11 cellular contexts compared by ENCODE assay signal in the genomic region with DNA sequence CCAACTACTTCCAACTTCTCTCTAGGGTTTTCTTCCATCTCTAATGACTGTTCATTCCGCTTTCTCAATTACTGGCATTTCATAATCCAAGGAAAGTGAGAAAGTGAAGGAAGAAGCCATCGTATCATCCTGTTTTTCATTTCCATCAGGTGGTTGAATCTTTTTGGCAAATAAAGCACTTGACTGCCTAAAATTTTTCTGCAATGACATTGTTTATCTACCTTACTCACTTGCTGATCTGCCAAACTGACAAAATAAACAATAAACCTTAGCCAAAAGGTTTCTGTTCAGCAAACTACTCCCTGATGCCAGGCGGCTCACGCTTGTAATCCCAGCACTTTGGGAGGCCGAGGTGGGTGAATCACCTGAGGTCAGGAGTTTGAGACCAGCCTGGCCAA. TPM values are rescaled to one million over a fixed set of nuclear protein-coding genes. Genes with fewer than 3 reads are reported as not detected.
DNase-seq lines count a peak whose midpoint lies in the region; ATAC-seq and TF ChIP-seq lines count a peak whose summit lies in the region.
"Had no signal": no experiment of that assay in that cellular context is flagged by ENCODE, and none has a peak within 500 bp of the region (broad histone marks: within the 10 kb centered on the region; RNA-seq: fewer than 3 reads in every experiment).

No MANE protein-coding gene starts in this region.

- H3K9me3 Mint-ChIP-seq in activated CD4-positive, alpha-beta T cell treated with anti-CD3 and anti-CD28 coated beads for 36 hours (ENCODE audit: low read depth): no peaks in the 10 kb centered on the region
- H3K9me3 Mint-ChIP-seq in effector memory CD8-positive, alpha-beta T cell: no peaks in the 10 kb centered on the region
- no peaks in the 10 kb centered on the region for H3K9me3 Mint-ChIP-seq in stimulated activated effector memory CD8-positive, alpha-beta T cell treated with anti-CD3 and anti-CD28 coated beads, Interleukin-12 subunit alpha, Interleukin-12 subunit beta, amount 100 ng/mL, for 72 hours

- CTCF ChIA-PET in activated CD4-positive, alpha-beta T cell treated with anti-CD3 and anti-CD28 coated beads for 36 hours (lab: Charles Lee): interaction anchor here (0.6 to 1.4 kb wide), 3 partner anchors 15 to 887 kb away, joined by 3 read pairs; no protein-coding TSS in a partner anchor

- H3K4me1 ChIP-seq in OCI-LY3 (ENCODE audit: low read length) (peaks cover 95% of the 10 kb centered on the region), ovary (ENCODE audit: insufficient read depth) (peaks cover 7% of the 10 kb centered on the region)

- no peaks in the 10 kb centered on the region for H3K27me3 Mint-ChIP-seq in activated CD4-positive, alpha-beta T cell treated with anti-CD3 and anti-CD28 coated beads for 36 hours
- H3K27me3 Mint-ChIP-seq in effector memory CD8-positive, alpha-beta T cell: no peaks in the 10 kb centered on the region

- POLR2A ChIA-PET in activated CD4-positive, alpha-beta T cell treated with anti-CD3 and anti-CD28 coated beads for 36 hours (lab: Charles Lee): interaction anchor here (1.3 kb wide), 1 partner anchor 15 kb away, joined by 5 read pairs; no protein-coding TSS in a partner anchor

- H3K36me3 ChIP-seq in OCI-LY3 (replicated peaks; ENCODE audit: low read depth, low read length) (peaks cover 40% of the 10 kb centered on the region), ovary (no peaks in the 10 kb centered on the region)

- H3K27me3 ChIP-seq in OCI-LY3 (ENCODE audit: low read depth, low read length): no peaks in the 10 kb centered on the region
- no peaks in the 10 kb centered on the region for H3K27me3 ChIP-seq in ovary

- H4K20me1 ChIP-seq in OCI-LY3 (ENCODE audit: insufficient read depth, low read length): peaks cover 62% of the 10 kb centered on the region

- intact Hi-C loops in activated CD4-positive, alpha-beta T cell treated with anti-CD3 and anti-CD28 coated beads for 36 hours (cut with DNase I, micrococcal nuclease): loop anchor here in 1 of 2 experiments (5.0 kb wide), 1 partner anchor 92 kb away; no protein-coding TSS in a partner anchor
- intact Hi-C loops in ovary (cut with DNase I): no loop called here

- no peak for DNase-seq in activated CD4-positive, alpha-beta T cell treated with anti-CD3 and anti-CD28 coated beads for 36 hours
- DNase-seq in activated CD4-positive, alpha-beta T cell treated with anti-CD3 and anti-CD28 coated beads, Interleukin-2, amount 50 U/mL, for 4 hours: no peak
- DNase-seq in effector memory CD8-positive, alpha-beta T cell: no peak
- no peak for DNase-seq in stimulated activated effector memory CD8-positive, alpha-beta T cell treated with anti-CD3 and anti-CD28 coated beads, Interleukin-12 subunit alpha, Interleukin-12 subunit beta, amount 100 ng/mL, for 72 hours (ENCODE audit: low spot score in 2 of 2)
- DNase-seq in NCI-H1105 treated with DMSO at 0.1 percent for 48 hours (lab: John Stamatoyannopoulos, UW): no peak
- DNase-seq in ovary: no peak
- DNase-seq: kidney, NCI-H1092, T1000 had no signal

- H3K4me3 ChIP-seq in OCI-LY3 (ENCODE audit: low read length): peak overlapping the region; percentile 74
- H3K4me3 ChIP-seq in ovary: no peak overlapping the region

- TF ChIP-seq POLR2A in ovary (IDR thresholded peaks at IDR 0.05): no peak

- H2AFZ ChIP-seq in OCI-LY3 (ENCODE audit: low read depth, low read length): no peak overlapping the region

- H3K4me3 Mint-ChIP-seq in activated CD4-positive, alpha-beta T cell treated with anti-CD3 and anti-CD28 coated beads for 36 hours: peak overlapping the region; percentile 37
- peak overlapping the region in 1 of 2 donors; percentile 12 for H3K4me3 Mint-ChIP-seq in effector memory CD8-positive, alpha-beta T cell
- H3K4me3 Mint-ChIP-seq in stimulated activated effector memory CD8-positive, alpha-beta T cell treated with anti-CD3 and anti-CD28 coated beads, Interleukin-12 subunit alpha, Interleukin-12 subunit beta, amount 100 ng/mL, for 72 hours: peak overlapping the region; percentile 61

- H3K9ac ChIP-seq in OCI-LY3 (ENCODE audit: low read length): peak overlapping the region; percentile 93

- 95 to 98% (median 98%) methylated on average over 5 of the region's 5 CpGs for WGBS in ovary, 3 donors

- no peaks in the 10 kb centered on the region for H3K9me3 ChIP-seq in OCI-LY3 (ENCODE audit: insufficient read depth, low read length)
- H3K9me3 ChIP-seq in ovary: no peaks in the 10 kb centered on the region

- H3K27ac ChIP-seq in OCI-LY3 (ENCODE audit: low read length) (peak overlapping the region; percentile 99), ovary (no peak overlapping the region)

- H3K4me2 ChIP-seq in OCI-LY3 (ENCODE audit: low read length): peak overlapping the region; percentile 87

- peak overlapping the region; percentile 92 for H3K27ac Mint-ChIP-seq in activated CD4-positive, alpha-beta T cell treated with anti-CD3 and anti-CD28 coated beads for 36 hours
- peak overlapping the region; percentile 96 to 99 for H3K27ac Mint-ChIP-seq in effector memory CD8-positive, alpha-beta T cell
- peak overlapping the region; percentile 99 for H3K27ac Mint-ChIP-seq in stimulated activated effector memory CD8-positive, alpha-beta T cell treated with anti-CD3 and anti-CD28 coated beads, Interleukin-12 subunit alpha, Interleukin-12 subunit beta, amount 100 ng/mL, for 72 hours

- TF ChIP-seq EP300 in ovary (IDR thresholded peaks at IDR 0.05): no peak

- peaks cover 98% of the 10 kb centered on the region for H3K79me2 ChIP-seq in OCI-LY3 (ENCODE audit: low read length)

- H3K36me3 Mint-ChIP-seq in activated CD4-positive, alpha-beta T cell treated with anti-CD3 and anti-CD28 coated beads for 36 hours (ENCODE audit: low read depth): peaks cover 73% of the 10 kb centered on the region
- peaks cover 60% of the 10 kb centered on the region for H3K36me3 Mint-ChIP-seq in effector memory CD8-positive, alpha-beta T cell (ENCODE audit: insufficient read depth)
- H3K36me3 Mint-ChIP-seq in stimulated activated effector memory CD8-positive, alpha-beta T cell treated with anti-CD3 and anti-CD28 coated beads, Interleukin-12 subunit alpha, Interleukin-12 subunit beta, amount 100 ng/mL, for 72 hours: peaks cover 57% of the 10 kb centered on the region

- H3K4me1 Mint-ChIP-seq in activated CD4-positive, alpha-beta T cell treated with anti-CD3 and anti-CD28 coated beads for 36 hours: peaks cover 99% of the 10 kb centered on the region
- H3K4me1 Mint-ChIP-seq in effector memory CD8-positive, alpha-beta T cell (ENCODE audit: low read depth in 2 of 2): peaks cover 67 to 87% of the 10 kb centered on the region in 2 donors
- peaks cover 91% of the 10 kb centered on the region for H3K4me1 Mint-ChIP-seq in stimulated activated effector memory CD8-positive, alpha-beta T cell treated with anti-CD3 and anti-CD28 coated beads, Interleukin-12 subunit alpha, Interleukin-12 subunit beta, amount 100 ng/mL, for 72 hours

- no peak for TF ChIP-seq CTCF in OCI-LY3 (IDR thresholded peaks at IDR 0.05; ENCODE audit: low read depth, low read length)
- TF ChIP-seq CTCF in ovary (IDR thresholded peaks at IDR 0.05): no peak

- ATAC-seq in activated CD4-positive, alpha-beta T cell treated with anti-CD3 and anti-CD28 coated beads for 36 hours: no peak
- ATAC-seq in effector memory CD8-positive, alpha-beta T cell (replicated peaks): no peak
- no peak for ATAC-seq in stimulated activated effector memory CD8-positive, alpha-beta T cell treated with anti-CD3 and anti-CD28 coated beads, Interleukin-12 subunit alpha, Interleukin-12 subunit beta, amount 100 ng/mL, for 72 hours
- ATAC-seq in GM21737 (IDR thresholded peaks at IDR 0.05; ENCODE audit: unreplicated experiment): no peak

RNA-seq across cellular contexts. Expression of a gene that starts 18.4 kb away (rescaled TPM):
- total RNA-seq in activated CD4-positive, alpha-beta T cell treated with anti-CD3 and anti-CD28 coated beads for 36 hours: 100 to 1,000 TPM; 254 to 354 TPM
- total RNA-seq in ovary: 10 to 100 TPM; 22.4 to 57.8 (median 49.0) TPM
- polyA plus RNA-seq in ovary: 10 to 100 TPM; 18.0 to 61.5 TPM

RNA-seq across cellular contexts. Expression of a gene that starts 29.1 kb away (rescaled TPM):
- 10 to 100 TPM; 17.7 to 19.7 TPM for total RNA-seq in activated CD4-positive, alpha-beta T cell treated with anti-CD3 and anti-CD28 coated beads for 36 hours
- 10 to 100 TPM; 11.6 to 34.4 (median 28.3) TPM for total RNA-seq in ovary
- polyA plus RNA-seq in ovary: 10 to 100 TPM; 16.3 to 44.0 TPM

Comparison
In these comparisons a context has a peak if more than half of its experiments do, and no peak if none do; other contexts are left out.
1. RNA of a gene that starts 18.4 kb away (total RNA-seq): 254 to 354 TPM in activated CD4-positive, alpha-beta T cell treated with anti-CD3 and anti-CD28 coated beads for 36 hours; 22.4 to 57.8 TPM in ovary; every median in the first group is over 4 times any median in the second.
2. Peak in every context shown above with its lines, with median percentiles within 50 percentile points of each other: H3K27ac Mint-ChIP-seq.